Comparison of ENCODE assay signal across 1 cellular context in the genomic region with DNA sequence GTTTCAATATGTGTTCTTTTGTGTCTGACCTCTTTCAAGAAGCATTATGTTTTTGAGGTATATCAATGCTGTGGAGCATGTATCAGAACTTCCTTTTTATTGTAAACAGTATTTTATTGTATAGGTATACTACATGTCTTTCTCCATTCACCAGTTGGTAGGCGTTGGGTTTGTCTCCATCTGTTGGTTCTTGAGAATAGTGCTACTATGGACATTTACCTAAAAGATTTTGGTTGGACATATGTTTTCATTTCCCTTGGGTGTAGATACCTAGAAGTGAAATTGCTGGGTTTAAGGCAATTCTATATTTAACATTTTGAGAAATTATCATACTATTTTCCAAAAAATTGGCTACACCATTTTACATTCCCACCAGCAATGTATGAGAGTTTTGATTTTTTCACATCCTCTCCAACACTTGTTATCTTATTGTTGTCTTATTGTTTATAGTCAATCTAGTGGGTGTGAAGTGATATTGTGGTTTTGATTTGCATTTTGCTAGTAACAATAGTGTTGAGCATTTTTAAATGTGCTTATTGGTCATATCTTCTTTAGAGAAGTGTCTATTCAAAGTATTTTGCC.
TF ChIP-seq lines count a peak whose summit lies in the region.

No MANE protein-coding gene starts in this region.

TF ChIP-seq in SK-N-SH treated with all-trans-retinoic acid at 6 μM for 48 hours, 23 proteins besides CTCF, POLR2A, EP300 and RAD21 (continued from another document):
- no peak for TF ChIP-seq TCF4 (CRISPR knock-in tag; IDR thresholded peaks at IDR 0.05; ENCODE audit: borderline replicate concordance)
